Comparison of ENCODE assay signal across 1 cellular context in genomic region chr7:45086348-45087065, GRCh38.
TF ChIP-seq lines count a peak whose summit lies in the region.

No MANE protein-coding gene starts in this region.

TF ChIP-seq in K562, 482 proteins besides CTCF, POLR2A, EP300 and RAD21 (continued from another document):
- TF ChIP-seq NFIX (CRISPR knock-in tag; IDR thresholded peaks at IDR 0.05; ENCODE audit: low read depth): no peak
- TF ChIP-seq ZNF77 (CRISPR knock-in tag; IDR thresholded peaks at IDR 0.05): no peak
- TF ChIP-seq CBX8 (IDR thresholded peaks at IDR 0.05; ENCODE audit: borderline replicate concordance, extremely low read depth, low read depth, low read length, poor library complexity, severe bottlenecking): no peak
- TF ChIP-seq HOXB6 (CRISPR knock-in tag; IDR thresholded peaks at IDR 0.05; ENCODE audit: borderline replicate concordance): no peak
- no peak for TF ChIP-seq ZNF75A (CRISPR knock-in tag; IDR thresholded peaks at IDR 0.05)
